In the genomic region with DNA sequence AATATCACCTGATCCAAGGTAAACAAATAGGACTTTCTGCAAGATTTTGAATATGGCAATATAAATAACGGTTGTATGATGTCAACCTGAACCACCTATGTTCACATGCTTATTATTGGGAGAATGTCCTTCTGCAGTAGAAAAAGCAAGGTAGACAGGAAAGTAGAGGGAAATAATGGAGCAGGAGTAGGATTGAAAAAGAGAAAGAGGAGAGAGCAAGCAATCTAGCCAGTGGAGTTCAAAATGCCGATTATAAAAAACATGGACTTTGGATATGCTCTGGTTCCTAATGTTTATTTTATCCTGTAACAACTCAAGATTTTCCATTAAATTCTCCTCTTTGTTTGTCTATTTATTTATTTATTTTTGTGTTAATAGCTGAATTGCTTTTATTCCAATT, we compare ENCODE assay signal across 11 cellular contexts.
"Had no signal": no experiment of that assay in that cellular context is flagged by ENCODE, and none has a peak within 500 bp of the region (broad histone marks: within the 10 kb centered on the region; RNA-seq: fewer than 3 reads in every experiment).

No MANE protein-coding gene starts in this region.

- H3K9me3 ChIP-seq: HAP-1 had no signal

- DNase-seq: GM23248, GOT3, H7, H9, HCEC 1CT, HFFc6 had no signal

- H3K9ac ChIP-seq: GM23248 had no signal

- H3K9me3 Mint-ChIP-seq: GM23338, H9 had no signal

- H3K27ac ChIP-seq: GM23248 had no signal

- ATAC-seq: GM23338, HCT116 had no signal

- FAIRE-seq: H1, H54 had no signal

- H3K4me1 Mint-ChIP-seq: GM23338, H9 had no signal

- H2AFZ ChIP-seq: GM23248, GM23338 had no signal

- H3K4me3 Mint-ChIP-seq: GM23338, H9, HFFc6 had no signal

- H3K36me3 ChIP-seq: HAP-1 had no signal

- H3K4me1 ChIP-seq: HAP-1 had no signal

- H3K4me3 ChIP-seq: GM23248, GM23338, HAP-1 had no signal

- H3K27ac Mint-ChIP-seq: GM23338, HFFc6 had no signal

- H3K4me2 ChIP-seq: GM23338 had no signal
